33 cellular contexts compared by ENCODE assay signal in the genomic region with DNA sequence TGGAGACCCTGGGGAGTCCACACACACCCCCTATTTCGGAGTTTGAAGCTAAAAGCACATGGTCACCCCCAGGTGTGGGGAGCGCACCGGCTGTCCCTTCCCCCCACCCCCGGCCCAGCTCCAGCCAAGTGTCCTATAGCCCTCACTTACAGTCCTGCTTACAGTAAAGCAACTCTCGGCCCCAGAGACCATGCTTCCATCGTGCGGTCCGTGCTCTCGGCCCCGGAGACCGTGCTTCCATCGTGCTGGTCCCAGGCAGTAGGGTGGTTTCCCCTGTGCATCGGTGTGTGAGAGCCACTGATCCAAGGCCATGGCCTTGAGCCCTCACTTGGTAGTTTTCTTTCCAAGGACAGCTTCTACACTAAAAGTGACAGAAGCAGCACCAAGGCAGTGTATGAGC. TPM values are rescaled to one million over a fixed set of nuclear protein-coding genes. Genes with fewer than 3 reads are reported as not detected.
"Had no signal": no experiment of that assay in that cellular context is flagged by ENCODE, and none has a peak within 500 bp of the region (broad histone marks: within the 10 kb centered on the region; RNA-seq: fewer than 3 reads in every experiment).

No MANE protein-coding gene starts in this region.

- H3K36me3 Mint-ChIP-seq: natural killer cell treated with Interleukin-12 subunit alpha and Interleukin-12 subunit beta and Interleukin-15 and Interleukin-18, amount 100 ng/mL, for 72 hours; stimulated activated memory B cell treated with anti-CD40 and anti-IgM and Interleukin-4, amounts not matched to agents 10 μg/mL and 1 μg/mL and 100 μg/mL, for 72 hours had no signal

- H3K9me3 ChIP-seq: colonic mucosa, gastroesophageal sphincter, heart left ventricle, left ventricle myocardium inferior, lower lobe of right lung, psoas muscle, sigmoid colon, testis, tibial artery had no signal

- H3K36me3 ChIP-seq: colonic mucosa, neural progenitor cell had no signal

- H3K4me3 ChIP-seq: colonic mucosa, gastroesophageal sphincter, heart left ventricle, left ventricle myocardium inferior, lower lobe of right lung, neural progenitor cell, psoas muscle, sigmoid colon, testis, tibial artery had no signal

- H3K9me3 Mint-ChIP-seq: dendritic cell treated with granulocyte-macrophage colony-stimulating factor and Interleukin-4, amounts not matched to agents 40 ng/mL and 50 ng/mL, for 4 days; endodermal cell; natural killer cell treated with Interleukin-12 subunit alpha and Interleukin-12 subunit beta and Interleukin-15 and Interleukin-18, amount 100 ng/mL, for 72 hours; neural progenitor cell; stimulated activated memory B cell treated with anti-CD40 and anti-IgM and Interleukin-4, amounts not matched to agents 10 μg/mL and 1 μg/mL and 100 μg/mL, for 72 hours; type B pancreatic cell had no signal

- FAIRE-seq: islet of Langerhans had no signal

- H3K4me1 ChIP-seq: colonic mucosa, gastroesophageal sphincter, heart left ventricle, left ventricle myocardium inferior, lower lobe of right lung, psoas muscle, sigmoid colon, testis, tibial artery had no signal

- H3K9ac ChIP-seq: neural progenitor cell had no signal

- H3K27ac ChIP-seq: colonic mucosa, epithelial cell of prostate, gastroesophageal sphincter, heart left ventricle, left ventricle myocardium inferior, lower lobe of right lung, neural progenitor cell, psoas muscle, sigmoid colon, testis, tibial artery had no signal

- H2AFZ ChIP-seq: neural progenitor cell had no signal

- H3K27ac Mint-ChIP-seq: dendritic cell treated with granulocyte-macrophage colony-stimulating factor and Interleukin-4, amounts not matched to agents 40 ng/mL and 50 ng/mL, for 4 days; endodermal cell; natural killer cell treated with Interleukin-12 subunit alpha and Interleukin-12 subunit beta and Interleukin-15 and Interleukin-18, amount 100 ng/mL, for 72 hours; stimulated activated memory B cell treated with anti-CD40 and anti-IgM and Interleukin-4, amounts not matched to agents 10 μg/mL and 1 μg/mL and 100 μg/mL, for 72 hours; type B pancreatic cell had no signal

- DNase-seq: colonic mucosa; effector CD8-positive, alpha-beta T cell; endodermal cell; foreskin fibroblast; heart left ventricle; hippocampal formation; kidney glomerular epithelial cell; left colon; left ventricle myocardium inferior; lower lobe of right lung; nucleus accumbens; psoas muscle; sigmoid colon; stimulated activated CD4-positive, alpha-beta T cell treated with anti-CD3 and anti-CD28 coated beads, Interleukin-2, amount 100 ng/mL, for 24 hours; stimulated activated CD4-positive, alpha-beta T cell treated with anti-CD3 and anti-CD28 coated beads, Interleukin-4, amount 100 ng/mL, for 24 hours; stimulated activated naive CD8-positive, alpha-beta T cell treated with anti-CD3 and anti-CD28 coated beads, Interleukin-15, Interleukin-2, amounts not matched to agents 100 U/mL and 50 U/mL, for 24 hours; testis; tibial artery had no signal

- H3K4me2 ChIP-seq: neural progenitor cell had no signal

- H3K27me3 ChIP-seq: colonic mucosa, gastroesophageal sphincter, heart left ventricle, sigmoid colon, testis, tibial artery had no signal

- H3K4me1 Mint-ChIP-seq: stimulated activated memory B cell treated with anti-CD40 and anti-IgM and Interleukin-4, amounts not matched to agents 10 μg/mL and 1 μg/mL and 100 μg/mL, for 72 hours had no signal

- H3K4me3 Mint-ChIP-seq: dendritic cell treated with granulocyte-macrophage colony-stimulating factor and Interleukin-4, amounts not matched to agents 40 ng/mL and 50 ng/mL, for 4 days; endodermal cell; natural killer cell treated with Interleukin-12 subunit alpha and Interleukin-12 subunit beta and Interleukin-15 and Interleukin-18, amount 100 ng/mL, for 72 hours; neural progenitor cell; stimulated activated memory B cell treated with anti-CD40 and anti-IgM and Interleukin-4, amounts not matched to agents 10 μg/mL and 1 μg/mL and 100 μg/mL, for 72 hours had no signal

RNA-seq across cellular contexts. Expression of gene GBX2, which starts 48.7 kb away (rescaled TPM):
- total RNA-seq: colonic mucosa; esophagus mucosa; gastroesophageal sphincter; left colon; left ventricle myocardium inferior; lower lobe of right lung; mesenteric fat pad; mononuclear cell; natural killer cell treated with Interleukin-12 subunit alpha and Interleukin-12 subunit beta and Interleukin-15 and Interleukin-18, amount 100 ng/mL, for 72 hours; psoas muscle; renal cortical epithelial cell; right cardiac atrium; sigmoid colon; skeletal muscle tissue; urinary bladder had no signal
- polyA plus RNA-seq: psoas muscle, right cardiac atrium, sigmoid colon, urinary bladder had no signal
